ENCODE assay signal across 18 cellular contexts in genomic region chr7:51028128-51028830, GRCh38.
DNase-seq lines count a peak whose midpoint lies in the region; ATAC-seq and TF ChIP-seq lines count a peak whose summit lies in the region.
"Had no signal": no experiment of that assay in that cellular context is flagged by ENCODE, and none has a peak within 500 bp of the region (broad histone marks: within the 10 kb centered on the region; RNA-seq: fewer than 3 reads in every experiment).

No MANE protein-coding gene starts in this region.

- no peak overlapping the region for H3K27ac Mint-ChIP-seq in activated CD4-positive, alpha-beta T cell treated with anti-CD3 and anti-CD28 coated beads, Interleukin-2, amount 10 ng/mL, durations not matched to agents 7 days and 5 days
- H3K27ac Mint-ChIP-seq: CD4-positive, CD25-positive, alpha-beta regulatory T cell had no signal

- ATAC-seq in left ventricle myocardium superior (peak; percentile 12), left cardiac atrium (no peak), GM19452 (IDR thresholded peaks at IDR 0.05; ENCODE audit: unreplicated experiment) (no peak)
- ATAC-seq: K562, Panc1 had no signal

- H3K4me2 ChIP-seq in parathyroid adenoma (ENCODE audit: low read length) = no peak overlapping the region

- no peaks in the 10 kb centered on the region for H3K9me3 ChIP-seq in parathyroid adenoma (ENCODE audit: control insufficient read depth, low read length)
- H3K9me3 ChIP-seq: MG63 had no signal

- no peaks in the 10 kb centered on the region for H3K4me1 Mint-ChIP-seq in activated CD4-positive, alpha-beta T cell treated with anti-CD3 and anti-CD28 coated beads, Interleukin-2, amount 10 ng/mL, durations not matched to agents 7 days and 5 days
- H3K4me1 Mint-ChIP-seq: CD4-positive, CD25-positive, alpha-beta regulatory T cell had no signal

- POLR2A ChIA-PET in activated CD4-positive, alpha-beta T cell treated with anti-CD3 and anti-CD28 coated beads, Interleukin-2, amount 10 ng/mL, durations not matched to agents 7 days and 5 days (lab: Charles Lee) = no interaction called here

- H3K4me3 ChIP-seq in coronary artery = no peak overlapping the region
- no peak overlapping the region for H3K4me3 ChIP-seq in parathyroid adenoma (ENCODE audit: low read depth, low read length)
- H3K4me3 ChIP-seq: K562, MG63 had no signal

- H2AFZ ChIP-seq in parathyroid adenoma = no peak overlapping the region

- intact Hi-C loops in left ventricle myocardium superior (cut with micrococcal nuclease) = no loop called here
- intact Hi-C loops in left cardiac atrium (cut with DNase I) = no loop called here

- H3K4me1 ChIP-seq in parathyroid adenoma = no peaks in the 10 kb centered on the region

- TF ChIP-seq CTCF in coronary artery (IDR thresholded peaks at IDR 0.05) (no peak), parathyroid adenoma (IDR thresholded peaks at IDR 0.05) (no peak)

- no peak for DNase-seq in left ventricle myocardium superior
- DNase-seq in left cardiac atrium = no peak
- DNase-seq in coronary artery (ENCODE audit: low spot score) = peak; percentile 56
- DNase-seq in NCI-H526 (lab: John Stamatoyannopoulos, UW) = no peak
- DNase-seq in activated CD4-positive, alpha-beta T cell treated with anti-CD3 and anti-CD28 coated beads, Interleukin-2, amount 10 ng/mL, durations not matched to agents 7 days and 5 days = no peak
- DNase-seq: AML-193; CD4-positive, CD25-positive, alpha-beta regulatory T cell; MG63; NCI-H1105; NCI-H187 treated with DMSO at 0.1 percent for 48 hours; NCI-H446 treated with DMSO at 0.1 percent for 48 hours; NCI-H774; SHP77 had no signal

- peaks cover 4% of the 10 kb centered on the region for H3K27me3 Mint-ChIP-seq in activated CD4-positive, alpha-beta T cell treated with anti-CD3 and anti-CD28 coated beads, Interleukin-2, amount 10 ng/mL, durations not matched to agents 7 days and 5 days
- H3K27me3 Mint-ChIP-seq: CD4-positive, CD25-positive, alpha-beta regulatory T cell had no signal

- H3K9ac ChIP-seq in parathyroid adenoma = no peak overlapping the region

- no peaks in the 10 kb centered on the region for H3K79me2 ChIP-seq in parathyroid adenoma

- H3K9me3 Mint-ChIP-seq in activated CD4-positive, alpha-beta T cell treated with anti-CD3 and anti-CD28 coated beads, Interleukin-2, amount 10 ng/mL, durations not matched to agents 7 days and 5 days = no peaks in the 10 kb centered on the region
- H3K9me3 Mint-ChIP-seq: CD4-positive, CD25-positive, alpha-beta regulatory T cell had no signal

- H3K4me3 Mint-ChIP-seq in activated CD4-positive, alpha-beta T cell treated with anti-CD3 and anti-CD28 coated beads, Interleukin-2, amount 10 ng/mL, durations not matched to agents 7 days and 5 days = no peak overlapping the region
- H3K4me3 Mint-ChIP-seq: CD4-positive, CD25-positive, alpha-beta regulatory T cell had no signal

- H3K27me3 ChIP-seq in parathyroid adenoma (ENCODE audit: control insufficient read depth, insufficient read depth, low read length) = no peaks in the 10 kb centered on the region
- H3K27me3 ChIP-seq: MG63 had no signal

- no peaks in the 10 kb centered on the region for H3K36me3 Mint-ChIP-seq in activated CD4-positive, alpha-beta T cell treated with anti-CD3 and anti-CD28 coated beads, Interleukin-2, amount 10 ng/mL, durations not matched to agents 7 days and 5 days (ENCODE audit: low read depth)
- H3K36me3 Mint-ChIP-seq: CD4-positive, CD25-positive, alpha-beta regulatory T cell had no signal

- no peaks in the 10 kb centered on the region for H3K36me3 ChIP-seq in parathyroid adenoma (ENCODE audit: control insufficient read depth, insufficient read depth, low read length)
- H3K36me3 ChIP-seq: MG63 had no signal

- CTCF ChIA-PET in activated CD4-positive, alpha-beta T cell treated with anti-CD3 and anti-CD28 coated beads, Interleukin-2, amount 10 ng/mL, durations not matched to agents 7 days and 5 days (lab: Charles Lee) = no interaction called here

- no peak overlapping the region for H3K27ac ChIP-seq in coronary artery
- peak overlapping the region; percentile 2 for H3K27ac ChIP-seq in parathyroid adenoma
- H3K27ac ChIP-seq: HL-60 had no signal
